11 cellular contexts compared by ENCODE assay signal in genomic region chr1:77263708-77264107, GRCh38.
DNase-seq lines count a peak whose midpoint lies in the region; TF ChIP-seq lines count a peak whose summit lies in the region.
"Had no signal": no experiment of that assay in that cellular context is flagged by ENCODE, and none has a peak within 500 bp of the region (broad histone marks: within the 10 kb centered on the region; RNA-seq: fewer than 3 reads in every experiment).

No MANE protein-coding gene starts in this region.

- peak overlapping the region; percentile 48 for H3K27ac ChIP-seq in 22Rv1
- H3K27ac ChIP-seq in C4-2B: peak overlapping the region; percentile 52; the same call in 1 of the 2 replicates
- peak overlapping the region; percentile 41 for H3K27ac ChIP-seq in VCaP
- H3K27ac ChIP-seq: A549, BLaER1 had no signal

- DNase-seq in LNCaP clone FGC (ENCODE audit: low read depth) (peak; percentile 38), NCI-H1092 (lab: John Stamatoyannopoulos, UW) (no peak), AG08396 (ENCODE audit: low spot score) (no peak)
- DNase-seq: Calu3; CD8-positive, alpha-beta T cell; H9 had no signal

- no peak for TF ChIP-seq CTCF in 22Rv1 (IDR thresholded peaks at IDR 0.05)
- TF ChIP-seq CTCF in C4-2B (conservative IDR thresholded peaks at IDR 0.05): no peak
- TF ChIP-seq CTCF in LNCaP clone FGC (IDR thresholded peaks at IDR 0.05; ENCODE audit: control insufficient read depth, extremely low read depth, insufficient read depth): no peak
- TF ChIP-seq CTCF in VCaP (conservative IDR thresholded peaks at IDR 0.05): no peak

- no peak overlapping the region for H3K4me3 ChIP-seq in LNCaP clone FGC (ENCODE audit: low read depth, low read length)
- H3K4me3 ChIP-seq: A549, BLaER1 had no signal
